1 cellular context compared by ENCODE assay signal in genomic region chr18:35095983-35096676, GRCh38.
TF ChIP-seq lines count a peak whose summit lies in the region.

No MANE protein-coding gene starts in this region.

TF ChIP-seq in GM23338, 12 proteins besides CTCF, POLR2A, EP300 and RAD21 (continued from another document):
- TF ChIP-seq ETS1 (IDR thresholded peaks at IDR 0.05) = no peak
- TF ChIP-seq NANOG (IDR thresholded peaks at IDR 0.05; ENCODE audit: borderline replicate concordance) = no peak
- TF ChIP-seq CREB1 (CRISPR knock-in tag; IDR thresholded peaks at IDR 0.05; ENCODE audit: low read depth) = no peak
- no peak for TF ChIP-seq JUNB (IDR thresholded peaks at IDR 0.05; ENCODE audit: unreplicated experiment)
- TF ChIP-seq REST (IDR thresholded peaks at IDR 0.05; ENCODE audit: unreplicated experiment) = no peak
- TF ChIP-seq EZH2phosphoT487 (IDR thresholded peaks at IDR 0.05; ENCODE audit: unreplicated experiment) = no peak
